9 cellular contexts compared by ENCODE assay signal in the genomic region with DNA sequence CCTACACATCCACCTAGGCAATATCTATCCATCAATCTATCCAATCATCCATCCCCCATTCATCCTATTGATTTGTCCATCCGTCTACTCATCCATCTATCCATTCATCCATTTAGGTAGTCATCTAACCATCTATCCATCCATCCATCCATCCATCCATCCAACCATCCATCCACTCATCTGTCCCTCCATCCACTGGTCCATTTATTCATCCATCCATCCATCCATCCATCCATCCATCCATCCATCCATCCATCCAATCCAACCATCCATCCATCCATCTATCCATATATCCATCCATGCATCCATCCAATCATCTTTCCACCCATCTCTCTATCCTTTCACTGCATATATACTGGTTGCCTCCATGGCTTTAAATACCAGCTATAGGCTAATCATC. TPM values are rescaled to one million over a fixed set of nuclear protein-coding genes. Genes with fewer than 3 reads are reported as not detected.
"Had no signal": no experiment of that assay in that cellular context is flagged by ENCODE, and none has a peak within 500 bp of the region (broad histone marks: within the 10 kb centered on the region; RNA-seq: fewer than 3 reads in every experiment).

No MANE protein-coding gene starts in this region.

- FAIRE-seq: G401.6, GM12878, GM12891, GM12892, GM18507, GM19239 had no signal

- ATAC-seq: GM12878 had no signal

- H3K4me3 ChIP-seq: GM12878 had no signal

- DNase-seq: GDM1, GF-D8 had no signal

RNA-seq across cellular contexts. Expression of a gene that starts 3.9 kb away (rescaled TPM):
- total RNA-seq: G401, GM12878 had no signal
- polyA plus RNA-seq: GM12878 had no signal

RNA-seq across cellular contexts. Expression of a gene that starts 21.7 kb away (rescaled TPM):
- total RNA-seq: G401, GM12878 had no signal
- polyA plus RNA-seq: GM12878 had no signal

RNA-seq across cellular contexts. Expression of a gene that starts 26.2 kb away (rescaled TPM):
- total RNA-seq: G401, GM12878 had no signal
- polyA plus RNA-seq: GM12878 had no signal

RNA-seq across cellular contexts. Expression of a gene that starts 34.6 kb away (rescaled TPM):
- total RNA-seq: G401, GM12878 had no signal
- polyA plus RNA-seq: GM12878 had no signal

RNA-seq across cellular contexts. Expression of a gene that starts 41.5 kb away (rescaled TPM):
- total RNA-seq: G401, GM12878 had no signal
- polyA plus RNA-seq: GM12878 had no signal
